23 cellular contexts compared by ENCODE assay signal in genomic region chr6:46612645-46613044, GRCh38. TPM values are rescaled to one million over a fixed set of nuclear protein-coding genes. Genes with fewer than 3 reads are reported as not detected.
A peak's percentile ranks its signal among the peaks of the same experiment; 100 is the strongest.
DNase-seq lines count a peak whose midpoint lies in the region; ATAC-seq and TF ChIP-seq lines count a peak whose summit lies in the region.
"Had no signal": no experiment of that assay in that cellular context is flagged by ENCODE, and none has a peak within 500 bp of the region (broad histone marks: within the 10 kb centered on the region; RNA-seq: fewer than 3 reads in every experiment).

No MANE protein-coding gene starts in this region.

- WGBS in adrenal gland, 4 donors: 7 to 42% (median 25%) methylated on average over 2 of the region's 2 CpGs

- intact Hi-C loops in adrenal gland (cut with DNase I) (no loop called here), left cardiac atrium (cut with DNase I) (no loop called here)

- peak; percentile 60 to 74 for ATAC-seq in left cardiac atrium
- ATAC-seq: PC-3 had no signal

- H3K36me3 Mint-ChIP-seq in activated T-cell treated with anti-CD3 and anti-CD28 coated beads, Interleukin-2, amount 50 U/mL, for 24 hours (ENCODE audit: low read depth): no peaks in the 10 kb centered on the region
- H3K36me3 Mint-ChIP-seq: CD4-positive, CD25-positive, alpha-beta regulatory T cell had no signal

- H3K4me3 ChIP-seq in adrenal gland: no peak overlapping the region
- H3K4me3 ChIP-seq: BLaER1, SJSA1 had no signal

- no peaks in the 10 kb centered on the region for H3K9me3 Mint-ChIP-seq in activated T-cell treated with anti-CD3 and anti-CD28 coated beads, Interleukin-2, amount 50 U/mL, for 24 hours
- H3K9me3 Mint-ChIP-seq: CD4-positive, CD25-positive, alpha-beta regulatory T cell had no signal

- no peak overlapping the region for H3K27ac Mint-ChIP-seq in activated T-cell treated with anti-CD3 and anti-CD28 coated beads, Interleukin-2, amount 50 U/mL, for 24 hours
- H3K27ac Mint-ChIP-seq: CD4-positive, CD25-positive, alpha-beta regulatory T cell had no signal

- no peak overlapping the region for H3K27ac ChIP-seq in adrenal gland
- H3K27ac ChIP-seq: BLaER1, SJSA1 had no signal

- H3K27me3 Mint-ChIP-seq in activated T-cell treated with anti-CD3 and anti-CD28 coated beads, Interleukin-2, amount 50 U/mL, for 24 hours: peaks cover 27% of the 10 kb centered on the region
- H3K27me3 Mint-ChIP-seq: CD4-positive, CD25-positive, alpha-beta regulatory T cell had no signal

- H3K4me3 Mint-ChIP-seq in activated T-cell treated with anti-CD3 and anti-CD28 coated beads, Interleukin-2, amount 50 U/mL, for 24 hours: no peak overlapping the region
- H3K4me3 Mint-ChIP-seq: CD4-positive, CD25-positive, alpha-beta regulatory T cell had no signal

- H3K36me3 ChIP-seq in adrenal gland (replicated peaks in 1 of 2): no peaks in the 10 kb centered on the region
- H3K36me3 ChIP-seq: BLaER1, SJSA1 had no signal

- no peaks in the 10 kb centered on the region for H3K27me3 ChIP-seq in adrenal gland
- H3K27me3 ChIP-seq: BLaER1, SJSA1 had no signal

- TF ChIP-seq POLR2A in adrenal gland (IDR thresholded peaks at IDR 0.05): no peak

- peaks cover 0 to 6% of the 10 kb centered on the region in 2 donors for H3K4me1 ChIP-seq in adrenal gland (replicated peaks in 1 of 2)
- H3K4me1 ChIP-seq: BLaER1, SJSA1 had no signal

- H3K9me3 ChIP-seq in adrenal gland (replicated peaks in 1 of 3): no peaks in the 10 kb centered on the region
- H3K9me3 ChIP-seq: BLaER1, SJSA1 had no signal

- no peaks in the 10 kb centered on the region for H3K4me1 Mint-ChIP-seq in activated T-cell treated with anti-CD3 and anti-CD28 coated beads, Interleukin-2, amount 50 U/mL, for 24 hours (ENCODE audit: low read depth)
- H3K4me1 Mint-ChIP-seq: CD4-positive, CD25-positive, alpha-beta regulatory T cell had no signal

- no peak for TF ChIP-seq CTCF in adrenal gland (IDR thresholded peaks at IDR 0.05)

- DNase-seq in adrenal gland (peak; percentile 35 to 78 (median 60)), cerebellum (ENCODE audit: low spot score) (peak; percentile 68), left cardiac atrium (peak; percentile 29), ureter (ENCODE audit: low spot score) (peak; percentile 51), NCI-H146 treated with DMSO at 0.1 percent for 48 hours (lab: John Stamatoyannopoulos, UW; ENCODE audit: unreplicated experiment) (no peak), NCI-H1105 treated with DMSO at 0.1 percent for 48 hours (lab: John Stamatoyannopoulos, UW) (no peak)
- no peak for DNase-seq in activated T-cell treated with anti-CD3 and anti-CD28 coated beads, Interleukin-2, amount 50 U/mL, for 24 hours
- DNase-seq: CD4-positive, CD25-positive, alpha-beta regulatory T cell; DMS153; DND-41; KBM-7; MV-4-11; NCI-H1105; NCI-H146; NCI-H2029; NCI-H524 treated with DMSO at 0.1 percent for 48 hours; NCI-H82; NK-92 treated with Interleukin-12 subunit alpha and Interleukin-12 subunit beta, amount 100 ng/mL, for 24 hours; PC-3 had no signal

RNA-seq across cellular contexts. Expression of gene CYP39A1, which starts 40.0 kb away (rescaled TPM):
- total RNA-seq in adrenal gland (1 to 10 TPM in 7 of 8 donors, under 1 TPM in 1; 0.63 to 6.8 (median 4.6) TPM), cerebellum (8.5 TPM), left cardiac atrium (1 to 10 TPM; 3.7 to 5.4 TPM), ureter (3.5 TPM)
- 1 to 10 TPM; 2.7 to 3.2 (median 2.9) TPM for polyA plus RNA-seq in adrenal gland
- total RNA-seq: CD4-positive, CD25-positive, alpha-beta regulatory T cell; LHCN-M2 had no signal
- polyA plus RNA-seq: AG04450 had no signal

RNA-seq across cellular contexts. Expression of gene SLC25A27, which starts 40.1 kb away (rescaled TPM):
- total RNA-seq in adrenal gland (10 to 100 TPM in 4 of 8 donors, 1 to 10 TPM in 4; 3.1 to 33.3 (median 11.2) TPM), cerebellum (49.0 TPM), left cardiac atrium (10 to 100 TPM in 1 of 2 donors, 1 to 10 TPM in 1; 7.8 to 16.2 TPM), ureter (25.1 TPM)
- 10 to 100 TPM; 11.4 to 99.7 (median 57.2) TPM for polyA plus RNA-seq in adrenal gland

Comparison
In these comparisons a context has a peak if more than half of its experiments do, and no peak if none do; other contexts are left out.
1. DNase-seq: peak in adrenal gland (7 of 7), cerebellum (single experiment), left cardiac atrium (single experiment) and ureter (single experiment); none in NCI-H146 treated with DMSO at 0.1 percent for 48 hours (single experiment), NCI-H1105 treated with DMSO at 0.1 percent for 48 hours (single experiment) and activated T-cell treated with anti-CD3 and anti-CD28 coated beads, Interleukin-2, amount 50 U/mL, for 24 hours (single experiment).